Comparison of ENCODE assay signal across 12 cellular contexts in the genomic region with DNA sequence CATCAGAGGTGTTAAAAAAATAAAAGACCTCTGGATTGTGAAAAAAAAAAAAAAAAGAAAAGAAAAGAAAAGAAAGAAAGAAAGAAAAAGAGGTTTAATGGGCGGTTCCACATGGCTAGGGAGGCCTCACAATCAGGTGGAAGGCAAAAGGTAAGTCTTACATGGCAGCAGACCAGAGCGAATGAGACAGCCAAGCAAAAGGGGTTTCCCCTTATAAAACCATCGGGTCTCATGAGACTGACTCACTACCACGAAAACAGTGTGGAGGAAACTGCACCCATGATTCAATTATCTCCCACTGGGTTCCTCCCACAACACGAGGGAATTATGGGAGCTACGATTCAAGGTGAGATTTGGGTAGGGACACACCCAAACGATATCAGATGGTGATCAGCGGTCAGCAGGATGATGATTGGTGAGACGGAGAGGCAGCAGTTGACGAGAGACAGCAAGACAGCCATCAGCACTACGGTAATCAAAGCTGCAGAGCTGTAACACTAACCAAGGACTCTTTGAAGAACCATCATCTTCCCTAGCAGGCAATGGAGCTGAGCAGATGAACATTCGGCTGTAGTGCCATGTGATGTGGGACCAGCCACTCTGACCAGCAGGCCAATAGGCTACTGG. TPM values are rescaled to one million over a fixed set of nuclear protein-coding genes. Genes with fewer than 3 reads are reported as not detected.
A peak's percentile ranks its signal among the peaks of the same experiment; 100 is the strongest.
DNase-seq lines count a peak whose midpoint lies in the region; ATAC-seq and TF ChIP-seq lines count a peak whose summit lies in the region.
"Had no signal": no experiment of that assay in that cellular context is flagged by ENCODE, and none has a peak within 500 bp of the region (broad histone marks: within the 10 kb centered on the region; RNA-seq: fewer than 3 reads in every experiment).

No MANE protein-coding gene starts in this region.

- peak overlapping the region; percentile 37 for H3K27ac ChIP-seq in CD4-positive, CD25-positive, alpha-beta regulatory T cell (ENCODE audit: insufficient read depth, low read length, poor library complexity, severe bottlenecking)
- no peak overlapping the region for H3K27ac ChIP-seq in prostate gland
- no peak overlapping the region for H3K27ac ChIP-seq in caudate nucleus (ENCODE audit: low read depth, low read length)
- H3K27ac ChIP-seq: KMS-11 had no signal

- DNase-seq in CD4-positive, CD25-positive, alpha-beta regulatory T cell = peak; percentile 10 to 52 (median 34)
- DNase-seq in activated naive CD4-positive, alpha-beta T cell treated with anti-CD3 and anti-CD28 coated beads, Interleukin-2, amount 50 U/mL, for 72 hours (ENCODE audit: low spot score in 2 of 2) = peak; percentile 38 to 66
- no peak for DNase-seq in natural killer cell treated with Interleukin-12 subunit alpha and Interleukin-12 subunit beta and Interleukin-15 and Interleukin-18, amount 100 ng/mL, for 72 hours (ENCODE audit: low spot score)
- DNase-seq in activated gamma-delta T cell (lab: John Stamatoyannopoulos, UW) (no peak), prostate gland (ENCODE audit: low spot score) (no peak), SKM-1 treated with dmso at 0.1 percent for 144 hours (lab: John Stamatoyannopoulos, UW; ENCODE audit: unreplicated experiment) (no peak), caudate nucleus (lab: John Stamatoyannopoulos, UW) (no peak)
- DNase-seq: activated gamma-delta T cell treated with Interleukin-2 at 50 U/mL for 16 hours, NCI-H446, SK-N-SH had no signal

- H3K36me3 ChIP-seq in CD4-positive, CD25-positive, alpha-beta regulatory T cell (ENCODE audit: control insufficient read depth, insufficient read depth, low read length) = no peaks in the 10 kb centered on the region
- H3K36me3 ChIP-seq in prostate gland = no peaks in the 10 kb centered on the region

- peaks cover 5 to 11% of the 10 kb centered on the region in 2 experiments for H3K9me3 ChIP-seq in CD4-positive, CD25-positive, alpha-beta regulatory T cell (ENCODE audit: control insufficient read depth in 2 of 2, low read length in 2 of 2)
- no peaks in the 10 kb centered on the region for H3K9me3 ChIP-seq in prostate gland
- H3K9me3 ChIP-seq: SK-N-SH had no signal

- peak overlapping the region in 2 of 3 donors; percentile 62 to 67 for H3K27ac Mint-ChIP-seq in CD4-positive, CD25-positive, alpha-beta regulatory T cell
- peak overlapping the region; percentile 14 to 96 (median 28) for H3K27ac Mint-ChIP-seq in IgD-negative memory B cell
- peak overlapping the region in 1 of 2 donors; percentile 31 for H3K27ac Mint-ChIP-seq in activated naive CD4-positive, alpha-beta T cell treated with anti-CD3 and anti-CD28 coated beads, Interleukin-2, amount 50 U/mL, for 72 hours
- H3K27ac Mint-ChIP-seq in natural killer cell treated with Interleukin-12 subunit alpha and Interleukin-12 subunit beta and Interleukin-15 and Interleukin-18, amount 100 ng/mL, for 72 hours = no peak overlapping the region

- intact Hi-C loops in prostate gland (cut with DNase I) = no loop called here

- no peak for TF ChIP-seq POLR2A in prostate gland (IDR thresholded peaks at IDR 0.05)

- H3K4me3 Mint-ChIP-seq in CD4-positive, CD25-positive, alpha-beta regulatory T cell = peak overlapping the region in 1 of 4 donors; percentile 47
- H3K4me3 Mint-ChIP-seq in IgD-negative memory B cell = peak overlapping the region in 3 of 4 donors; percentile 0 to 76 (median 75)
- no peak overlapping the region for H3K4me3 Mint-ChIP-seq in natural killer cell treated with Interleukin-12 subunit alpha and Interleukin-12 subunit beta and Interleukin-15 and Interleukin-18, amount 100 ng/mL, for 72 hours

- H3K27me3 ChIP-seq in CD4-positive, CD25-positive, alpha-beta regulatory T cell (ENCODE audit: control insufficient read depth, insufficient read depth, low read length) = no peaks in the 10 kb centered on the region
- no peaks in the 10 kb centered on the region for H3K27me3 ChIP-seq in prostate gland (replicated peaks; ENCODE audit: insufficient read depth)

- H3K4me1 ChIP-seq in CD4-positive, CD25-positive, alpha-beta regulatory T cell (ENCODE audit: control insufficient read depth, insufficient read depth, low read length, poor library complexity, severe bottlenecking) = no peaks in the 10 kb centered on the region
- no peaks in the 10 kb centered on the region for H3K4me1 ChIP-seq in prostate gland (replicated peaks)

- peaks cover 4% of the 10 kb centered on the region for H3K36me3 Mint-ChIP-seq in CD4-positive, CD25-positive, alpha-beta regulatory T cell
- peaks cover 4% of the 10 kb centered on the region for H3K36me3 Mint-ChIP-seq in IgD-negative memory B cell
- H3K36me3 Mint-ChIP-seq in activated naive CD4-positive, alpha-beta T cell treated with anti-CD3 and anti-CD28 coated beads, Interleukin-2, amount 50 U/mL, for 72 hours = peaks cover 22 to 36% of the 10 kb centered on the region in 2 donors
- H3K36me3 Mint-ChIP-seq in natural killer cell treated with Interleukin-12 subunit alpha and Interleukin-12 subunit beta and Interleukin-15 and Interleukin-18, amount 100 ng/mL, for 72 hours = peaks cover 18% of the 10 kb centered on the region

- no peak overlapping the region for H3K4me3 ChIP-seq in CD4-positive, CD25-positive, alpha-beta regulatory T cell (ENCODE audit: low read depth, low read length)
- H3K4me3 ChIP-seq in prostate gland = no peak overlapping the region

- TF ChIP-seq CTCF in prostate gland (IDR thresholded peaks at IDR 0.05) = no peak

- peaks cover 8 to 24% (median 15%) of the 10 kb centered on the region in 7 donors for H3K9me3 Mint-ChIP-seq in CD4-positive, CD25-positive, alpha-beta regulatory T cell
- H3K9me3 Mint-ChIP-seq in IgD-negative memory B cell = peaks cover 4 to 28% (median 23%) of the 10 kb centered on the region in 3 donors
- peaks cover 25 to 44% of the 10 kb centered on the region in 2 donors for H3K9me3 Mint-ChIP-seq in activated naive CD4-positive, alpha-beta T cell treated with anti-CD3 and anti-CD28 coated beads, Interleukin-2, amount 50 U/mL, for 72 hours
- H3K9me3 Mint-ChIP-seq in natural killer cell treated with Interleukin-12 subunit alpha and Interleukin-12 subunit beta and Interleukin-15 and Interleukin-18, amount 100 ng/mL, for 72 hours = peaks cover 9% of the 10 kb centered on the region

- 74% methylated on average over 12 of the region's 12 CpGs for WGBS in prostate gland

- ATAC-seq in CD4-positive, CD25-positive, alpha-beta regulatory T cell (ENCODE audit: low read depth in 2 of 2) = peak; percentile 83 to 86
- ATAC-seq in activated naive CD4-positive, alpha-beta T cell treated with anti-CD3 and anti-CD28 coated beads, Interleukin-2, amount 50 U/mL, for 72 hours = peak; percentile 96 to 99
- ATAC-seq in natural killer cell treated with Interleukin-12 subunit alpha and Interleukin-12 subunit beta and Interleukin-15 and Interleukin-18, amount 100 ng/mL, for 72 hours = peak; percentile 74 to 80

- H3K27me3 Mint-ChIP-seq in CD4-positive, CD25-positive, alpha-beta regulatory T cell = no peaks in the 10 kb centered on the region
- peaks cover 11% of the 10 kb centered on the region for H3K27me3 Mint-ChIP-seq in IgD-negative memory B cell
- H3K27me3 Mint-ChIP-seq in natural killer cell treated with Interleukin-12 subunit alpha and Interleukin-12 subunit beta and Interleukin-15 and Interleukin-18, amount 100 ng/mL, for 72 hours = peaks cover 30 to 53% of the 10 kb centered on the region in 2 donors

- peaks cover 6 to 29% (median 19%) of the 10 kb centered on the region in 4 donors for H3K4me1 Mint-ChIP-seq in CD4-positive, CD25-positive, alpha-beta regulatory T cell
- peaks cover 20 to 24% (median 20%) of the 10 kb centered on the region in 3 donors for H3K4me1 Mint-ChIP-seq in IgD-negative memory B cell
- peaks cover 21% of the 10 kb centered on the region in 2 donors for H3K4me1 Mint-ChIP-seq in natural killer cell treated with Interleukin-12 subunit alpha and Interleukin-12 subunit beta and Interleukin-15 and Interleukin-18, amount 100 ng/mL, for 72 hours (ENCODE audit: low read depth in 2 of 2)

RNA-seq across cellular contexts. Expression of a gene that starts 3.9 kb away (rescaled TPM):
- not detected for total RNA-seq in CD4-positive, CD25-positive, alpha-beta regulatory T cell
- polyA plus RNA-seq in CD4-positive, CD25-positive, alpha-beta regulatory T cell = not detected
- not detected for polyA plus RNA-seq in IgD-negative memory B cell
- total RNA-seq in activated naive CD4-positive, alpha-beta T cell treated with anti-CD3 and anti-CD28 coated beads, Interleukin-2, amount 50 U/mL, for 72 hours = not detected
- total RNA-seq in natural killer cell treated with Interleukin-12 subunit alpha and Interleukin-12 subunit beta and Interleukin-15 and Interleukin-18, amount 100 ng/mL, for 72 hours = not detected
- total RNA-seq in prostate gland = 1 to 10 TPM in 1 of 2 donors, under 1 TPM in 1; 0.97 to 1.2 TPM
- polyA plus RNA-seq: SK-N-SH had no signal

RNA-seq across cellular contexts. Expression of a gene that starts 11.8 kb away (rescaled TPM):
- not detected for total RNA-seq in CD4-positive, CD25-positive, alpha-beta regulatory T cell
- under 1 TPM in 1 of 4 donors, not detected in 3; 0.53 TPM for polyA plus RNA-seq in CD4-positive, CD25-positive, alpha-beta regulatory T cell
- not detected for polyA plus RNA-seq in IgD-negative memory B cell
- not detected for total RNA-seq in activated naive CD4-positive, alpha-beta T cell treated with anti-CD3 and anti-CD28 coated beads, Interleukin-2, amount 50 U/mL, for 72 hours
- total RNA-seq in natural killer cell treated with Interleukin-12 subunit alpha and Interleukin-12 subunit beta and Interleukin-15 and Interleukin-18, amount 100 ng/mL, for 72 hours = not detected
- 10 to 100 TPM in 1 of 2 donors, not detected in 1; 11.0 TPM for total RNA-seq in prostate gland
- polyA plus RNA-seq: SK-N-SH had no signal

RNA-seq across cellular contexts. Expression of a gene that starts 19.4 kb away (rescaled TPM):
- not detected for total RNA-seq in CD4-positive, CD25-positive, alpha-beta regulatory T cell
- polyA plus RNA-seq in CD4-positive, CD25-positive, alpha-beta regulatory T cell = not detected
- 0.43 TPM for polyA plus RNA-seq in IgD-negative memory B cell
- not detected for total RNA-seq in activated naive CD4-positive, alpha-beta T cell treated with anti-CD3 and anti-CD28 coated beads, Interleukin-2, amount 50 U/mL, for 72 hours
- total RNA-seq in natural killer cell treated with Interleukin-12 subunit alpha and Interleukin-12 subunit beta and Interleukin-15 and Interleukin-18, amount 100 ng/mL, for 72 hours = not detected
- under 1 TPM in 1 of 2 donors, not detected in 1; 0.57 TPM for total RNA-seq in prostate gland
- polyA plus RNA-seq: SK-N-SH had no signal

RNA-seq across cellular contexts. Expression of a gene that starts 49.3 kb away (rescaled TPM):
- total RNA-seq in CD4-positive, CD25-positive, alpha-beta regulatory T cell = not detected
- 1 to 10 TPM in 1 of 4 donors, under 1 TPM in 2, not detected in 1; 0.34 to 4.5 (median 0.48) TPM for polyA plus RNA-seq in CD4-positive, CD25-positive, alpha-beta regulatory T cell
- 197 TPM for polyA plus RNA-seq in IgD-negative memory B cell
- total RNA-seq in activated naive CD4-positive, alpha-beta T cell treated with anti-CD3 and anti-CD28 coated beads, Interleukin-2, amount 50 U/mL, for 72 hours = under 1 TPM; 0.56 to 0.57 TPM
- total RNA-seq in natural killer cell treated with Interleukin-12 subunit alpha and Interleukin-12 subunit beta and Interleukin-15 and Interleukin-18, amount 100 ng/mL, for 72 hours = under 1 TPM in 1 of 2 donors, not detected in 1; 0.78 TPM
- 1 to 10 TPM in 1 of 2 donors, not detected in 1; 1.5 TPM for total RNA-seq in prostate gland
- polyA plus RNA-seq: SK-N-SH had no signal

Comparison
In these comparisons a context has a peak if more than half of its experiments do, and no peak if none do; other contexts are left out.
1. DNase-seq: peak in CD4-positive, CD25-positive, alpha-beta regulatory T cell (3 of 3) and activated naive CD4-positive, alpha-beta T cell treated with anti-CD3 and anti-CD28 coated beads, Interleukin-2, amount 50 U/mL, for 72 hours (2 of 2); none in natural killer cell treated with Interleukin-12 subunit alpha and Interleukin-12 subunit beta and Interleukin-15 and Interleukin-18, amount 100 ng/mL, for 72 hours (single experiment), activated gamma-delta T cell (single experiment), prostate gland (single experiment), SKM-1 treated with dmso at 0.1 percent for 144 hours (single experiment) and caudate nucleus (0 of 61).
2. H3K27ac Mint-ChIP-seq: peak in CD4-positive, CD25-positive, alpha-beta regulatory T cell (2 of 3) and IgD-negative memory B cell (3 of 3); none in natural killer cell treated with Interleukin-12 subunit alpha and Interleukin-12 subunit beta and Interleukin-15 and Interleukin-18, amount 100 ng/mL, for 72 hours (0 of 2).
3. Peak in every context shown above with its lines, with median percentiles within 50 percentile points of each other: ATAC-seq.